In genomic region chr6:10720229-10720959, GRCh38 we compare ENCODE assay signal across 8 cellular contexts. TPM values are rescaled to one million over a fixed set of nuclear protein-coding genes. Genes with fewer than 3 reads are reported as not detected.
DNase-seq lines count a peak whose midpoint lies in the region; ATAC-seq and TF ChIP-seq lines count a peak whose summit lies in the region.

No MANE protein-coding gene starts in this region.

- peak; percentile 21 for ATAC-seq in GM18511 (IDR thresholded peaks at IDR 0.05; ENCODE audit: unreplicated experiment)
- no peak for ATAC-seq in HG02763 (IDR thresholded peaks at IDR 0.05; ENCODE audit: unreplicated experiment)
- ATAC-seq in HG03439 (IDR thresholded peaks at IDR 0.05; ENCODE audit: unreplicated experiment) = no peak

- DNase-seq in NCI-H2227 (lab: John Stamatoyannopoulos, UW; ENCODE audit: unreplicated experiment) (peak; percentile 87), foreskin fibroblast (peak in 1 of 2 donors; percentile 59), OCI-M2 (lab: John Stamatoyannopoulos, UW; ENCODE audit: unreplicated experiment) (no peak)
- peak; percentile 21 to 45 for DNase-seq in activated T-helper 1 cell treated with anti-CD3 and anti-CD28 coated beads, Interleukin-2, amount 50 U/mL, for 16 hours (ENCODE audit: low read depth in 1 of 2, low spot score in 1 of 2)

- peaks cover 8% of the 10 kb centered on the region for H3K36me3 ChIP-seq in skeletal muscle satellite cell (ENCODE audit: insufficient read depth, low read length)

- H3K4me1 ChIP-seq in skeletal muscle satellite cell (ENCODE audit: control insufficient read depth, insufficient read depth, low read length) = peaks cover 18% of the 10 kb centered on the region

- H3K9ac ChIP-seq in skeletal muscle satellite cell (ENCODE audit: low read depth, low read length) = peak overlapping the region; percentile 79

- H3K27me3 ChIP-seq in skeletal muscle satellite cell (ENCODE audit: control insufficient read depth, insufficient read depth, low read length) = no peaks in the 10 kb centered on the region

- TF ChIP-seq CTCF in foreskin fibroblast (IDR thresholded peaks at IDR 0.05; ENCODE audit: low read depth, low read length) = no peak

- peak overlapping the region; percentile 91 for H3K4me2 ChIP-seq in skeletal muscle satellite cell (ENCODE audit: low read length)

- H3K4me3 ChIP-seq in foreskin fibroblast (ENCODE audit: low read depth in 1 of 2, low read length in 2 of 2) (peak overlapping the region; percentile 59 to 62), skeletal muscle satellite cell (ENCODE audit: low read length) (peak overlapping the region; percentile 77)

- peaks cover 4% of the 10 kb centered on the region for H3K9me3 ChIP-seq in skeletal muscle satellite cell (replicated peaks; ENCODE audit: low read length)

RNA-seq across cellular contexts. Expression of gene TMEM14C, which starts 2.5 kb away (rescaled TPM):
- 91.8 and 130 TPM in 2 replicates for total RNA-seq in skeletal muscle satellite cell (2012; rRNA removed)

RNA-seq across cellular contexts. Expression of gene PAK1IP1, which starts 25.6 kb away (rescaled TPM):
- 25.3 and 30.4 TPM in 2 replicates for total RNA-seq in skeletal muscle satellite cell (2012; rRNA removed)

RNA-seq across cellular contexts. Expression of gene C6orf52, which starts 26.0 kb away (rescaled TPM):
- 0.66 and 1.5 TPM in 2 replicates for total RNA-seq in skeletal muscle satellite cell (2012; rRNA removed)

RNA-seq across cellular contexts. Expression of gene TMEM14B, which starts 27.2 kb away (rescaled TPM):
- total RNA-seq in skeletal muscle satellite cell (2012; rRNA removed) = 85.9 and 103 TPM in 2 replicates
